1 cellular context compared by ENCODE assay signal in the genomic region with DNA sequence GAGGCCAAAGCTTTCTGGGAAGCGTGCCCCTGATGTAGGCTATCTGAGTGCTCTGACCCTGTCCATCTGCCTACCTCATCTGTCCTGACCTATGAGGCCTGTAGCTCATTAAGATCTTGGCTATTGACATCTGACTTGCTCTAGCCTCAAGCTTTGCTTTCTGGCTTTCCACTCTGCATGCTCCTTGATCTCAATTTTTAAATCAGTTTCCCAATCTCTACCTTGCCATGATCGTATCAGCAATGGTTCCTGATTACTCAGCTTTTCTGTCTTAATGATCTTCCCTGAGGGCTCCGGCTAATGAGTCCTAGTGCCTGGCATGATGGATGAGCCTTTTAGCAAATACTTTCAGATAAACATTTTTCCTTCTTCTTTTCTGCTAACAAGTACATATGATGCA.
TF ChIP-seq lines count a peak whose summit lies in the region.

No MANE protein-coding gene starts in this region.

TF ChIP-seq in SK-N-SH, 30 proteins besides CTCF, POLR2A, EP300 and RAD21 (continued from another document):
- TF ChIP-seq, protein P1, sequence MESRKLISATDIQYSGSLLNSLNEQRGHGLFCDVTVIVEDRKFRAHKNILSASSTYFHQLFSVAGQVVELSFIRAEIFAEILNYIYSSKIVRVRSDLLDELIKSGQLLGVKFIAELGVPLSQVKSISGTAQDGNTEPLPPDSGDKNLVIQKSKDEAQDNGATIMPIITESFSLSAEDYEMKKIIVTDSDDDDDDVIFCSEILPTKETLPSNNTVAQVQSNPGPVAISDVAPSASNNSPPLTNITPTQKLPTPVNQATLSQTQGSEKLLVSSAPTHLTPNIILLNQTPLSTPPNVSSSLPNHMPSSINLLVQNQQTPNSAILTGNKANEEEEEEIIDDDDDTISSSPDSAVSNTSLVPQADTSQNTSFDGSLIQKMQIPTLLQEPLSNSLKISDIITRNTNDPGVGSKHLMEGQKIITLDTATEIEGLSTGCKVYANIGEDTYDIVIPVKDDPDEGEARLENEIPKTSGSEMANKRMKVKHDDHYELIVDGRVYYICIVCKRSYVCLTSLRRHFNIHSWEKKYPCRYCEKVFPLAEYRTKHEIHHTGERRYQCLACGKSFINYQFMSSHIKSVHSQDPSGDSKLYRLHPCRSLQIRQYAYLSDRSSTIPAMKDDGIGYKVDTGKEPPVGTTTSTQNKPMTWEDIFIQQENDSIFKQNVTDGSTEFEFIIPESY (IDR thresholded peaks at IDR 0.05; ENCODE audit: borderline replicate concordance, low read depth): no peak
